ENCODE assay signal across 23 cellular contexts in the genomic region with DNA sequence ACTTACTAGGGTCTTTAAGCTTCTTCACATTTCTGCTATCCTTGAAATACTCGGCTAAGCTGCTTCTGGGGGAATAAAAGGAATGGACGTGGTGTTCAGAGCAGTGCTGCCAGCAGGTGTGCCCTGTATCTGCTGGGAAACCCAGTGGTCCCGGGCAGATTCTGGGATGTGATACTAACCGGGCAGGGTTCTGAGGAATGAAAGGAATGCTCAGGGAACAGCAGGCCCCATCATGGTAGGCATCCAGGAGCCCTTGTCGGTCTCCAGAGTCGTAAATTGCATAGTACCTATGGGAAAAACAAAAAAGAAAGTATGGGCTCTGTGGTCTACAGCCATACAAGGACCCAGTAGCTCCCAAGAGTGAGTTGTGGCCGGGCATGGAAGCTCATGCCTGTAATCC. TPM values are rescaled to one million over a fixed set of nuclear protein-coding genes. Genes with fewer than 3 reads are reported as not detected.
DNase-seq lines count a peak whose midpoint lies in the region; ATAC-seq, FAIRE-seq and TF ChIP-seq lines count a peak whose summit lies in the region.
"Had no signal": no experiment of that assay in that cellular context is flagged by ENCODE, and none has a peak within 500 bp of the region (broad histone marks: within the 10 kb centered on the region; RNA-seq: fewer than 3 reads in every experiment).

No MANE protein-coding gene starts in this region.

- intact Hi-C loops in Right ventricle myocardium superior (cut with DNase I) (no loop called here), posterior vena cava (cut with DNase I) (loop anchor here in 1 of 2 donors (5.0 kb wide), 1 partner anchor 834 kb away; no protein-coding TSS in a partner anchor)
- intact Hi-C loops in dendritic cell treated with granulocyte-macrophage colony-stimulating factor and Interleukin-4, amounts not matched to agents 40 ng/mL and 50 ng/mL, for 4 days (cut with micrococcal nuclease), result no loop called here

- no peaks in the 10 kb centered on the region for H3K9me3 Mint-ChIP-seq in dendritic cell treated with granulocyte-macrophage colony-stimulating factor and Interleukin-4, amounts not matched to agents 40 ng/mL and 50 ng/mL, for 4 days
- H3K9me3 Mint-ChIP-seq: CD8-positive, alpha-beta T cell had no signal

- H3K36me3 ChIP-seq in right atrium auricular region, result peaks cover 93% of the 10 kb centered on the region

- ATAC-seq in Right ventricle myocardium superior (ENCODE audit: poor library complexity), result no peak
- ATAC-seq: A549; CD8-positive, alpha-beta T cell had no signal

- H3K27me3 ChIP-seq in right atrium auricular region, result no peaks in the 10 kb centered on the region
- H3K27me3 ChIP-seq: BLaER1 had no signal

- no peak overlapping the region for H3K4me3 Mint-ChIP-seq in dendritic cell treated with granulocyte-macrophage colony-stimulating factor and Interleukin-4, amounts not matched to agents 40 ng/mL and 50 ng/mL, for 4 days
- H3K4me3 Mint-ChIP-seq: CD8-positive, alpha-beta T cell had no signal

- DNase-seq in Right ventricle myocardium superior (peak; percentile 10), right atrium auricular region (ENCODE audit: low spot score) (no peak), posterior vena cava (ENCODE audit: low spot score) (peak; percentile 17), GM12891 (ENCODE audit: insufficient read length, low spot score) (no peak)
- no peak for DNase-seq in stimulated activated CD4-positive, alpha-beta T cell treated with anti-CD3 and anti-CD28 coated beads, Interleukin-1b, Interleukin-23, amount 100 ng/mL, for 48 hours
- no peak for DNase-seq in activated naive CD4-positive, alpha-beta T cell treated with Interleukin-2 at 50 U/mL for 16 hours
- DNase-seq: CD8-positive, alpha-beta T cell; DMS53; EL; MM.1S; NCI-H1092; NCI-H146; NCI-H2029 treated with DMSO at 0.1 percent for 48 hours; NCI-H2171; NCI-H446; NCI-H69; SHP77 treated with DMSO at 0.1 percent for 48 hours had no signal

- no peaks in the 10 kb centered on the region for H3K9me3 ChIP-seq in right atrium auricular region
- H3K9me3 ChIP-seq: A549, BLaER1 had no signal

- no peak for FAIRE-seq in GM12891 (lab: Jason Lieb, UNC)
- FAIRE-seq: A549, GM12892, GM18507, H54 had no signal

- TF ChIP-seq CTCF in right atrium auricular region (IDR thresholded peaks at IDR 0.05), result no peak

- peak overlapping the region; percentile 30 for H3K27ac Mint-ChIP-seq in dendritic cell treated with granulocyte-macrophage colony-stimulating factor and Interleukin-4, amounts not matched to agents 40 ng/mL and 50 ng/mL, for 4 days
- H3K27ac Mint-ChIP-seq: CD8-positive, alpha-beta T cell had no signal

- H3K27ac ChIP-seq in right atrium auricular region, result no peak overlapping the region
- H3K27ac ChIP-seq: A549, BLaER1 had no signal

- peaks cover 0 to 10% of the 10 kb centered on the region in 2 donors for H3K4me1 ChIP-seq in right atrium auricular region

- peaks cover 38% of the 10 kb centered on the region for H3K4me1 Mint-ChIP-seq in dendritic cell treated with granulocyte-macrophage colony-stimulating factor and Interleukin-4, amounts not matched to agents 40 ng/mL and 50 ng/mL, for 4 days (ENCODE audit: low read depth)

- peaks cover 100% of the 10 kb centered on the region for H3K36me3 Mint-ChIP-seq in dendritic cell treated with granulocyte-macrophage colony-stimulating factor and Interleukin-4, amounts not matched to agents 40 ng/mL and 50 ng/mL, for 4 days (ENCODE audit: low read depth)

- TF ChIP-seq POLR2A in GM12891 (IDR thresholded peaks at IDR 0.05; ENCODE audit: low read depth, low read length), result no peak

- no peak overlapping the region for H3K4me3 ChIP-seq in right atrium auricular region
- H3K4me3 ChIP-seq: A549, BLaER1 had no signal

- H3K27me3 Mint-ChIP-seq in dendritic cell treated with granulocyte-macrophage colony-stimulating factor and Interleukin-4, amounts not matched to agents 40 ng/mL and 50 ng/mL, for 4 days, result no peaks in the 10 kb centered on the region

TF ChIP-seq in GM12891, 5 proteins besides CTCF, POLR2A, EP300 and RAD21:
- TF ChIP-seq POU2F2 (IDR thresholded peaks at IDR 0.05; ENCODE audit: low read depth, low read length), result no peak
- no peak for TF ChIP-seq SPI1 (IDR thresholded peaks at IDR 0.05; ENCODE audit: low read depth, low read length)
- no peak for TF ChIP-seq POLR2AphosphoS5 (IDR thresholded peaks at IDR 0.05; ENCODE audit: low read depth, low read length)
- TF ChIP-seq TAF1 (IDR thresholded peaks at IDR 0.05; ENCODE audit: low read depth, low read length), result no peak
- no peak for TF ChIP-seq PAX5 (IDR thresholded peaks at IDR 0.05; ENCODE audit: insufficient read depth, low read length, severe bottlenecking)

RNA-seq across cellular contexts. Expression of gene TMEM223, which starts 4.5 kb away (rescaled TPM):
- 17.4 TPM for total RNA-seq in Right ventricle myocardium superior
- total RNA-seq in right atrium auricular region, result 10 to 100 TPM; 27.7 TPM
- total RNA-seq in posterior vena cava, result 1 to 10 TPM; 8.9 to 10.0 TPM
- polyA plus RNA-seq in GM12891 (2012; ENCODE audit: low read depth, missing spikeins), result 11.4 TPM

RNA-seq across cellular contexts. Expression of gene NXF1, which starts 9.0 kb away (rescaled TPM):
- total RNA-seq in Right ventricle myocardium superior (40.1 TPM), right atrium auricular region (10 to 100 TPM; 33.9 to 35.9 TPM), posterior vena cava (10 to 100 TPM; 53.0 to 58.1 TPM)
- 62.7 TPM for polyA plus RNA-seq in GM12891 (2012; ENCODE audit: low read depth, missing spikeins)

RNA-seq across cellular contexts. Expression of gene TMEM179B, which starts 9.1 kb away (rescaled TPM):
- total RNA-seq in Right ventricle myocardium superior, result 17.1 TPM
- 10 to 100 TPM; 42.5 to 44.8 TPM for total RNA-seq in right atrium auricular region
- 10 to 100 TPM; 23.7 to 33.0 TPM for total RNA-seq in posterior vena cava
- polyA plus RNA-seq in GM12891 (2012; ENCODE audit: low read depth, missing spikeins), result 25.1 TPM

RNA-seq across cellular contexts. Expression of gene TAF6L, which starts 25.1 kb away (rescaled TPM):
- total RNA-seq in Right ventricle myocardium superior (9.2 TPM), right atrium auricular region (1 to 10 TPM; 5.8 to 9.5 TPM), posterior vena cava (10 to 100 TPM; 11.3 to 12.9 TPM)
- 20.8 TPM for polyA plus RNA-seq in GM12891 (2012; ENCODE audit: low read depth, missing spikeins)

RNA-seq across cellular contexts. Expression of gene POLR2G, which starts 34.9 kb away (rescaled TPM):
- total RNA-seq in Right ventricle myocardium superior, result 36.8 TPM
- 10 to 100 TPM; 32.9 to 34.8 TPM for total RNA-seq in right atrium auricular region
- 10 to 100 TPM; 39.7 to 50.9 TPM for total RNA-seq in posterior vena cava
- polyA plus RNA-seq in GM12891 (2012; ENCODE audit: low read depth, missing spikeins), result 145 TPM

Comparison
In these comparisons a context has a peak if more than half of its experiments do, and no peak if none do; other contexts are left out.
1. DNase-seq: peak in Right ventricle myocardium superior (single experiment) and posterior vena cava (single experiment); none in right atrium auricular region (single experiment), stimulated activated CD4-positive, alpha-beta T cell treated with anti-CD3 and anti-CD28 coated beads, Interleukin-1b, Interleukin-23, amount 100 ng/mL, for 48 hours (single experiment), activated naive CD4-positive, alpha-beta T cell treated with Interleukin-2 at 50 U/mL for 16 hours (single experiment) and GM12891 (single experiment).